ENCODE assay signal across 1 cellular context in the genomic region with DNA sequence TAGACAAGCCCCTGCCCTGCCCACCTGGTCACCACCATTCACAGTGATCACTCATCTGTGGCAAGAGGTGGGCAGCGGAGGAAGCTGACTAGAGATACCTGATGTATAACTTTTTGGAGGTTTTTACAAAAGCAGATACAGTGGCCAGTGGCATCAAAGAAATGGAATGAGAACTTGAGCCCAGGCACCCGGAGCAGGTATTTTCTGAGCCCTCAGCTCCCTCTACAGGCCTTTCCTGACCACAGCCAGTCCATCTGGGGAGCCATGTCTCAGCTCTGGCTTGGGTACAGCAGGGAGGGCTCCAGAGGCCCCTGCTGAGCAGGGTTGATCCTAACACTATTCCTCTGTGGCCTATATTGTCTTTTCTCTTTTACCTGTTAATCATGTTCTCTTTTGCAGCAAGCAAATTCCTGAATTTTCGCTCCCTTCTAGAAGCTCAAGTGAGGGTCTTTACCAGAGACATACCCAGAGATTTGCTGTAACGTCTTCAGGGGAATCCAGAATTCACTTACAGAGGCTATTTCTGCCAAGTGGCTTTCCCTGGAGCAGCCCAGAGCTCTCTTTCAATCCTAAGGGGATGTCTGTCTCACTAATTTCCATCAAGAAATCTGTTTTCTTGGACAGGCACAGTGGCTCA.
TF ChIP-seq lines count a peak whose summit lies in the region.

No MANE protein-coding gene starts in this region.

TF ChIP-seq in HCT116, 20 proteins besides CTCF, POLR2A, EP300 and RAD21 (continued from another document):
- TF ChIP-seq YY1 (IDR thresholded peaks at IDR 0.05; ENCODE audit: extremely low read depth, insufficient replicate concordance, low read depth, low read length) (peak; percentile 33), POLR2AphosphoS5 (IDR thresholded peaks at IDR 0.05; ENCODE audit: low read depth, low read length) (no peak), EZH2phosphoT487 (IDR thresholded peaks at IDR 0.05; ENCODE audit: borderline replicate concordance) (no peak)
- TF ChIP-seq, protein P1, sequence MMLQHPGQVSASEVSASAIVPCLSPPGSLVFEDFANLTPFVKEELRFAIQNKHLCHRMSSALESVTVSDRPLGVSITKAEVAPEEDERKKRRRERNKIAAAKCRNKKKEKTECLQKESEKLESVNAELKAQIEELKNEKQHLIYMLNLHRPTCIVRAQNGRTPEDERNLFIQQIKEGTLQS (IDR thresholded peaks at IDR 0.05) = no peak
